8 cellular contexts compared by ENCODE assay signal in genomic region chr13:74026753-74027152, GRCh38.
DNase-seq lines count a peak whose midpoint lies in the region; ATAC-seq and TF ChIP-seq lines count a peak whose summit lies in the region.

No MANE protein-coding gene starts in this region.

- no peaks in the 10 kb centered on the region for H3K9me3 Mint-ChIP-seq in activated B cell treated with CpG ODN at 0.5 μM for 24 hours

- H3K27ac Mint-ChIP-seq in activated B cell treated with CpG ODN at 0.5 μM for 24 hours: peak overlapping the region; percentile 97

- ATAC-seq in GM19023 (IDR thresholded peaks at IDR 0.05; ENCODE audit: unreplicated experiment) (peak; percentile 89), HG03095 (IDR thresholded peaks at IDR 0.05; ENCODE audit: unreplicated experiment) (peak; percentile 77), activated B cell treated with CpG ODN at 0.5 μM for 24 hours (ENCODE audit: low read depth) (peak; percentile 97)

- CTCF ChIA-PET in activated B cell treated with CpG ODN at 0.5 μM for 24 hours (lab: Charles Lee): interaction anchor here (1.0 to 1.1 kb wide), 2 partner anchors 14 to 260 kb away, joined by 3 read pairs; no protein-coding TSS in a partner anchor

- no peaks in the 10 kb centered on the region for H3K27me3 Mint-ChIP-seq in activated B cell treated with CpG ODN at 0.5 μM for 24 hours

- H3K36me3 Mint-ChIP-seq in activated B cell treated with CpG ODN at 0.5 μM for 24 hours (ENCODE audit: low read depth): peaks cover 14% of the 10 kb centered on the region

- TF ChIP-seq CTCF in activated B cell treated with CpG ODN at 0.5 μM for 24 hours (IDR thresholded peaks at IDR 0.05): no peak
- TF ChIP-seq CTCF in choroid plexus epithelial cell (conservative IDR thresholded peaks at IDR 0.05; ENCODE audit: low read depth, low read length): no peak

- intact Hi-C loops in activated B cell treated with CpG ODN at 0.5 μM for 24 hours (cut with micrococcal nuclease): loop anchor here (1.0 to 5.0 kb wide), 7 partner anchors 18 to 260 kb away; partner anchors contain the start of gene KLF12

- peak overlapping the region; percentile 81 for H3K4me3 Mint-ChIP-seq in activated B cell treated with CpG ODN at 0.5 μM for 24 hours

- H3K4me1 Mint-ChIP-seq in activated B cell treated with CpG ODN at 0.5 μM for 24 hours: peaks cover 70% of the 10 kb centered on the region

- DNase-seq in activated B cell treated with CpG ODN at 0.5 μM for 24 hours: peak; percentile 26
- DNase-seq in choroid plexus epithelial cell (ENCODE audit: low read depth): peak; percentile 86
- DNase-seq in stimulated activated CD4-positive, alpha-beta T cell treated with anti-CD3 and anti-CD28 coated beads, Interleukin-2, amount 100 ng/mL, for 48 hours: peak; percentile 40 to 41
- DNase-seq in NCI-H2107 treated with DMSO at 0.1 percent for 48 hours (lab: John Stamatoyannopoulos, UW; ENCODE audit: unreplicated experiment): no peak
- no peak for DNase-seq in COLO668 (lab: John Stamatoyannopoulos, UW; ENCODE audit: unreplicated experiment)
- no peak for DNase-seq in SK-N-DZ (ENCODE audit: low spot score)

- POLR2A ChIA-PET in activated B cell treated with CpG ODN at 0.5 μM for 24 hours (lab: Charles Lee): interaction anchor here (0.7 to 2.6 kb wide), 5 partner anchors 12 to 107 kb away, joined by 4 to 41 read pairs (median 5); partner anchors contain the start of gene KLF12

- no peak overlapping the region for H3K4me3 ChIP-seq in choroid plexus epithelial cell (ENCODE audit: low read depth, low read length)

Comparison
In these comparisons a context has a peak if more than half of its experiments do, and no peak if none do; other contexts are left out.
1. DNase-seq: peak in activated B cell treated with CpG ODN at 0.5 μM for 24 hours (single experiment), choroid plexus epithelial cell (single experiment) and stimulated activated CD4-positive, alpha-beta T cell treated with anti-CD3 and anti-CD28 coated beads, Interleukin-2, amount 100 ng/mL, for 48 hours (2 of 2); none in NCI-H2107 treated with DMSO at 0.1 percent for 48 hours (single experiment), COLO668 (single experiment) and SK-N-DZ (single experiment).
2. Peak in every context shown above with its lines, with median percentiles within 50 percentile points of each other: ATAC-seq.